20 cellular contexts compared by ENCODE assay signal in genomic region chr7:12725575-12726316, GRCh38.
"Had no signal": no experiment of that assay in that cellular context is flagged by ENCODE, and none has a peak within 500 bp of the region (broad histone marks: within the 10 kb centered on the region; RNA-seq: fewer than 3 reads in every experiment).

No MANE protein-coding gene starts in this region.

- H3K79me2 ChIP-seq: parathyroid adenoma had no signal

- H3K27ac Mint-ChIP-seq: nephron progenitor cell; stimulated activated effector memory CD8-positive, alpha-beta T cell treated with anti-CD3 and anti-CD28 coated beads, Interleukin-12 subunit alpha, Interleukin-12 subunit beta, amount 100 ng/mL, for 72 hours; type B pancreatic cell had no signal

- DNase-seq: dorsolateral prefrontal cortex; effector CD8-positive, alpha-beta T cell; kidney; left cardiac atrium; mesendoderm; naive B cell; nephron progenitor cell; retina; stimulated activated CD4-positive, alpha-beta T cell treated with anti-CD3 and anti-CD28 coated beads, Interleukin-4, amount 100 ng/mL, for 1 hour; stimulated activated CD8-positive, alpha-beta memory T cell treated with anti-CD3 and anti-CD28 coated beads, Interleukin-4, amount 100 ng/mL, for 48 hours; stimulated activated naive CD8-positive, alpha-beta T cell treated with anti-CD3 and anti-CD28 coated beads, Interleukin-15, Interleukin-2, amounts not matched to agents 100 U/mL and 50 U/mL, for 24 hours; thyroid gland had no signal

- H3K9me3 Mint-ChIP-seq: nephron progenitor cell; stimulated activated effector memory CD8-positive, alpha-beta T cell treated with anti-CD3 and anti-CD28 coated beads, Interleukin-12 subunit alpha, Interleukin-12 subunit beta, amount 100 ng/mL, for 72 hours; type B pancreatic cell had no signal

- H3K4me1 ChIP-seq: parathyroid adenoma, prostate gland had no signal

- H3K27ac ChIP-seq: coronary artery, dorsolateral prefrontal cortex, parathyroid adenoma, prostate gland, suprapubic skin, thyroid gland had no signal

- H2AFZ ChIP-seq: parathyroid adenoma had no signal

- H3K36me3 ChIP-seq: prostate gland, suprapubic skin, thyroid gland had no signal

- H3K4me2 ChIP-seq: smooth muscle cell had no signal

- H3K36me3 Mint-ChIP-seq: naive B cell; stimulated activated effector memory CD8-positive, alpha-beta T cell treated with anti-CD3 and anti-CD28 coated beads, Interleukin-12 subunit alpha, Interleukin-12 subunit beta, amount 100 ng/mL, for 72 hours; type B pancreatic cell had no signal

- H3K27me3 ChIP-seq: dorsolateral prefrontal cortex, suprapubic skin, thyroid gland had no signal

- H3K4me3 ChIP-seq: coronary artery, dorsolateral prefrontal cortex, prostate gland, smooth muscle cell, suprapubic skin, thyroid gland had no signal

- H3K27me3 Mint-ChIP-seq: naive B cell, type B pancreatic cell had no signal

- H3K9me3 ChIP-seq: prostate gland, suprapubic skin, thyroid gland had no signal

- ATAC-seq: esophagus mucosa; stimulated activated effector memory CD8-positive, alpha-beta T cell treated with anti-CD3 and anti-CD28 coated beads, Interleukin-12 subunit alpha, Interleukin-12 subunit beta, amount 100 ng/mL, for 72 hours; stimulated activated naive CD8-positive, alpha-beta T cell treated with anti-CD3 and anti-CD28 coated beads, Interleukin-15, Interleukin-2, amounts not matched to agents 100 U/mL and 50 U/mL, for 24 hours had no signal

- H3K4me3 Mint-ChIP-seq: naive B cell; nephron progenitor cell; stimulated activated effector memory CD8-positive, alpha-beta T cell treated with anti-CD3 and anti-CD28 coated beads, Interleukin-12 subunit alpha, Interleukin-12 subunit beta, amount 100 ng/mL, for 72 hours; type B pancreatic cell had no signal
